ENCODE assay signal across 14 cellular contexts in genomic region chr16:66970775-66971725, GRCh38. TPM values are rescaled to one million over a fixed set of nuclear protein-coding genes. Genes with fewer than 3 reads are reported as not detected.
DNase-seq lines count a peak whose midpoint lies in the region; ATAC-seq, FAIRE-seq and TF ChIP-seq lines count a peak whose summit lies in the region.
"Had no signal": no experiment of that assay in that cellular context is flagged by ENCODE, and none has a peak within 500 bp of the region (broad histone marks: within the 10 kb centered on the region; RNA-seq: fewer than 3 reads in every experiment).

No MANE protein-coding gene starts in this region.

- in situ Hi-C loops in K562 (cut with MboI): loop anchor here (25.0 kb wide), 2 partner anchors 191 to 441 kb away; partner anchors contain the start of genes B3GNT9, FBXL8, HSF4 and NOL3

- H3K9me3 Mint-ChIP-seq in natural killer cell treated with Interleukin-12 subunit alpha and Interleukin-12 subunit beta and Interleukin-15 and Interleukin-18, amount 100 ng/mL, for 72 hours: no peaks in the 10 kb centered on the region
- no peaks in the 10 kb centered on the region for H3K9me3 Mint-ChIP-seq in natural killer cell
- no peaks in the 10 kb centered on the region for H3K9me3 Mint-ChIP-seq in stimulated activated memory B cell treated with anti-CD40 and anti-IgM and Interleukin-4, amounts not matched to agents 10 μg/mL and 1 μg/mL and 100 μg/mL, for 72 hours

- H3K27me3 Mint-ChIP-seq in natural killer cell treated with Interleukin-12 subunit alpha and Interleukin-12 subunit beta and Interleukin-15 and Interleukin-18, amount 100 ng/mL, for 72 hours: no peaks in the 10 kb centered on the region
- no peaks in the 10 kb centered on the region for H3K27me3 Mint-ChIP-seq in natural killer cell (ENCODE audit: low read depth in 2 of 2)
- H3K27me3 Mint-ChIP-seq in stimulated activated memory B cell treated with anti-CD40 and anti-IgM and Interleukin-4, amounts not matched to agents 10 μg/mL and 1 μg/mL and 100 μg/mL, for 72 hours: peaks cover 11% of the 10 kb centered on the region

- TF ChIP-seq RAD21 in K562 (CRISPR knock-in tag; conservative IDR thresholded peaks at IDR 0.05 in 1 of 2, IDR thresholded peaks at IDR 0.05 in 1 of 2): no peak

- no peaks in the 10 kb centered on the region for H3K9me3 ChIP-seq in K562 (replicated peaks; ENCODE audit: control insufficient read depth, insufficient read depth, low read depth, low read length)
- H3K9me3 ChIP-seq: esophagus muscularis mucosa, SJCRH30 had no signal

- peaks cover 3% of the 10 kb centered on the region for H3K9me1 ChIP-seq in K562 (ENCODE audit: control insufficient read depth, insufficient read depth, low read length)

- H3K4me1 ChIP-seq in K562 (replicated peaks in 1 of 2; ENCODE audit: control insufficient read depth in 2 of 2, insufficient read depth in 2 of 2, low read length in 2 of 2): peaks cover 6 to 15% of the 10 kb centered on the region in 2 experiments; a peak in 3 of 5 replicates
- H3K4me1 ChIP-seq: esophagus muscularis mucosa had no signal

- no peak for TF ChIP-seq CTCF in natural killer cell (IDR thresholded peaks at IDR 0.05)
- TF ChIP-seq CTCF in K562 (IDR thresholded peaks at IDR 0.05 in 2 of 3, conservative IDR thresholded peaks at IDR 0.05 in 1 of 3; ENCODE audit: insufficient read depth in 2 of 3, low read depth in 1 of 3, low read length in 3 of 3): no peak

- H3K9ac ChIP-seq in K562 (ENCODE audit: insufficient read depth in 1 of 2, low read depth in 2 of 2, low read length in 2 of 2): no peak overlapping the region

- H4K20me1 ChIP-seq in K562 (replicated peaks; ENCODE audit: control insufficient read depth, insufficient read depth, low read length): no peaks in the 10 kb centered on the region

- peaks cover 6 to 17% of the 10 kb centered on the region in 2 experiments; a peak in 4 of 5 replicates for H3K27me3 ChIP-seq in K562 (ENCODE audit: control insufficient read depth in 2 of 2, insufficient read depth in 2 of 2, low read length in 2 of 2)

- peaks cover 0 to 14% of the 10 kb centered on the region in 2 donors for H3K4me1 Mint-ChIP-seq in natural killer cell treated with Interleukin-12 subunit alpha and Interleukin-12 subunit beta and Interleukin-15 and Interleukin-18, amount 100 ng/mL, for 72 hours (ENCODE audit: low read depth in 2 of 2)
- no peaks in the 10 kb centered on the region for H3K4me1 Mint-ChIP-seq in natural killer cell
- no peaks in the 10 kb centered on the region for H3K4me1 Mint-ChIP-seq in stimulated activated memory B cell treated with anti-CD40 and anti-IgM and Interleukin-4, amounts not matched to agents 10 μg/mL and 1 μg/mL and 100 μg/mL, for 72 hours
- H3K4me1 Mint-ChIP-seq: B cell had no signal

- H3K36me3 Mint-ChIP-seq in natural killer cell treated with Interleukin-12 subunit alpha and Interleukin-12 subunit beta and Interleukin-15 and Interleukin-18, amount 100 ng/mL, for 72 hours: no peaks in the 10 kb centered on the region
- H3K36me3 Mint-ChIP-seq in natural killer cell: no peaks in the 10 kb centered on the region
- H3K36me3 Mint-ChIP-seq in stimulated activated memory B cell treated with anti-CD40 and anti-IgM and Interleukin-4, amounts not matched to agents 10 μg/mL and 1 μg/mL and 100 μg/mL, for 72 hours: no peaks in the 10 kb centered on the region

- CTCF ChIA-PET in K562 (lab: Yijun Ruan, JAX; ENCODE audit: low intra/inter-chr PET ratio): no interaction called here

- no peak overlapping the region for H3K4me3 Mint-ChIP-seq in natural killer cell treated with Interleukin-12 subunit alpha and Interleukin-12 subunit beta and Interleukin-15 and Interleukin-18, amount 100 ng/mL, for 72 hours
- H3K4me3 Mint-ChIP-seq in natural killer cell: no peak overlapping the region
- H3K4me3 Mint-ChIP-seq in stimulated activated memory B cell treated with anti-CD40 and anti-IgM and Interleukin-4, amounts not matched to agents 10 μg/mL and 1 μg/mL and 100 μg/mL, for 72 hours: no peak overlapping the region
- H3K4me3 Mint-ChIP-seq: B cell had no signal

- intact Hi-C loops in natural killer cell (cut with micrococcal nuclease) (no loop called here), K562 (cut with micrococcal nuclease) (loop anchor here (10.0 kb wide), 1 partner anchor 274 kb away; the partner anchor contains the start of genes FHOD1 and SLC9A5)

- BruUV-seq in K562 (replicated peaks; lab: Mats Ljungman, UMichigan): no TSS peak

- no peak overlapping the region for H2AFZ ChIP-seq in K562 (ENCODE audit: low read depth, low read length)

- no peak overlapping the region for H3K4me3 ChIP-seq in K562
- H3K4me3 ChIP-seq: esophagus muscularis mucosa, SJCRH30 had no signal

- no peak for TF ChIP-seq POLR2A in K562 (conservative IDR thresholded peaks at IDR 0.05)

- H3K79me2 ChIP-seq in K562 (ENCODE audit: control insufficient read depth, insufficient read depth, low read length): no peaks in the 10 kb centered on the region

- peak; percentile 29 for DNase-seq in natural killer cell treated with Interleukin-12 subunit alpha and Interleukin-12 subunit beta and Interleukin-15 and Interleukin-18, amount 100 ng/mL, for 72 hours (ENCODE audit: low spot score)
- no peak for DNase-seq in natural killer cell
- DNase-seq in K562 (ENCODE audit: extremely low read depth in 1 of 4, low spot score in 3 of 4): peak in 3 of 4 experiments; percentile 37 to 45 (median 44)
- DNase-seq in activated CD8-positive, alpha-beta memory T cell treated with anti-CD3 and anti-CD28 coated beads for 24 hours: no peak
- DNase-seq in dermis blood vessel endothelial cell: no peak
- DNase-seq: caudate nucleus, NCI-H1092, NCI-H510A, SJCRH30 had no signal

- no peak overlapping the region for H3K4me2 ChIP-seq in K562 (ENCODE audit: insufficient read depth, low read length)

- 9% methylated on average over 10 of the region's 10 CpGs for WGBS in K562 (ENCODE audit: insufficient coverage, low coverage, missing lambda C conversion rate)

- peak; percentile 69 for FAIRE-seq in K562 (lab: Jason Lieb, UNC)

- TF ChIP-seq EP300 in K562 (IDR thresholded peaks at IDR 0.05; ENCODE audit: low read length): no peak; the same call in 1 of the 2 replicates

- POLR2A ChIA-PET in K562 (lab: Yijun Ruan, JAX): interaction anchor here (0.8 to 1.0 kb wide), 2 partner anchors 39 to 189 kb away, joined by 3 read pairs; no protein-coding TSS in a partner anchor

- no peaks in the 10 kb centered on the region for H3K36me3 ChIP-seq in K562 (ENCODE audit: control insufficient read depth, insufficient read depth, low read length)
- H3K36me3 ChIP-seq: esophagus muscularis mucosa, SJCRH30 had no signal

- no peak overlapping the region for H3K27ac Mint-ChIP-seq in natural killer cell treated with Interleukin-12 subunit alpha and Interleukin-12 subunit beta and Interleukin-15 and Interleukin-18, amount 100 ng/mL, for 72 hours
- H3K27ac Mint-ChIP-seq in natural killer cell: no peak overlapping the region
- no peak overlapping the region for H3K27ac Mint-ChIP-seq in stimulated activated memory B cell treated with anti-CD40 and anti-IgM and Interleukin-4, amounts not matched to agents 10 μg/mL and 1 μg/mL and 100 μg/mL, for 72 hours
- H3K27ac Mint-ChIP-seq: B cell had no signal

- no peak overlapping the region for H3K27ac ChIP-seq in K562 (ENCODE audit: extremely low read depth, low read depth, low read length)
- H3K27ac ChIP-seq: esophagus muscularis mucosa, SJCRH30, VCaP had no signal

- no peak for ATAC-seq in natural killer cell treated with Interleukin-12 subunit alpha and Interleukin-12 subunit beta and Interleukin-15 and Interleukin-18, amount 100 ng/mL, for 72 hours
- ATAC-seq in natural killer cell (no peak), K562 (peak; percentile 31; the same call in 1 of the 3 replicates)
- no peak for ATAC-seq in stimulated activated memory B cell treated with anti-CD40 and anti-IgM and Interleukin-4, amounts not matched to agents 10 μg/mL and 1 μg/mL and 100 μg/mL, for 72 hours
- ATAC-seq: sciatic nerve had no signal

RNA-seq across cellular contexts. Expression of gene CES3, which starts 10.0 kb away (rescaled TPM):
- 1 to 10 TPM in 1 of 2 donors, not detected in 1; 1.6 TPM for total RNA-seq in natural killer cell treated with Interleukin-12 subunit alpha and Interleukin-12 subunit beta and Interleukin-15 and Interleukin-18, amount 100 ng/mL, for 72 hours
- total RNA-seq in natural killer cell: under 1 TPM; 0.19 to 0.95 (median 0.27) TPM
- total RNA-seq in K562 (2011; cell fraction: chromatin; rRNA removed; ENCODE audit: low replicate concordance): 3.7 and 10.0 TPM in 2 replicates
- 6.3 and 12.5 TPM in 2 replicates for total RNA-seq in K562 (2011; cell fraction: nucleolus; rRNA removed)
- 4.3 and 6.3 TPM in 2 replicates for total RNA-seq in K562 (2011; cell fraction: nucleoplasm; rRNA removed)
- 0.68 and 2.0 TPM in 2 replicates for total RNA-seq in K562 (2014; rRNA removed)
- total RNA-seq in K562 (2014; rRNA removed; fragmentation: Illumina TruSeq; extraction: Trizol): 0.61 and 0.65 TPM in 2 replicates
- 1.0 and 1.7 TPM in 2 replicates for total RNA-seq in K562 (2015; rRNA removed; fragmentation: Illumina TruSeq; extraction: Trizol)
- total RNA-seq in K562 (2021): 2.2 and 2.8 TPM in 2 replicates
- 0.60 and 4.4 TPM in 2 replicates for polyA plus RNA-seq in K562 (2011; rRNA removed)
- 0.57 and 2.3 TPM in 2 replicates for polyA plus RNA-seq in K562 (2011; cell fraction: cytosol; rRNA removed)
- polyA plus RNA-seq in K562 (2011; cell fraction: nucleus; rRNA removed): 8.2 and 24.8 TPM in 2 replicates
- polyA plus RNA-seq in K562 (2012): 1.2 and 3.3 TPM in 2 replicates
- polyA plus RNA-seq in K562 (2014; fragmentation: Illumina TruSeq; extraction: Trizol): 0.98 and 1.2 TPM in 2 replicates
- polyA plus RNA-seq in K562 (2014; fragmentation: Nextera tagmentation; extraction: Ambion mirVana): under 1 TPM; 0.06 TPM
- 1.3 and 3.1 TPM in 2 replicates for polyA plus RNA-seq in K562 (2014; rRNA removed)
- 1.1 and 2.1 TPM in 2 replicates for polyA minus RNA-seq in K562 (2011; rRNA and poly(A)+ RNA removed)
- 2.2 TPM in 1 of 2 replicates, not detected in the other for polyA minus RNA-seq in K562 (2011; cell fraction: cytosol; rRNA and poly(A)+ RNA removed)
- 3.6 and 18.4 TPM in 2 replicates for polyA minus RNA-seq in K562 (2011; cell fraction: nucleus; rRNA and poly(A)+ RNA removed)
- not detected in 2 replicates for total RNA-seq in dermis blood vessel endothelial cell

RNA-seq across cellular contexts. Expression of gene CES4A, which starts 17.3 kb away (rescaled TPM):
- 1 to 10 TPM; 6.5 to 8.2 TPM for total RNA-seq in natural killer cell treated with Interleukin-12 subunit alpha and Interleukin-12 subunit beta and Interleukin-15 and Interleukin-18, amount 100 ng/mL, for 72 hours
- total RNA-seq in natural killer cell: 1 to 10 TPM; 7.5 to 9.0 (median 8.8) TPM
- total RNA-seq in K562 (2011; cell fraction: chromatin; rRNA removed; ENCODE audit: low replicate concordance): 0.58 and 1.8 TPM in 2 replicates
- total RNA-seq in K562 (2011; cell fraction: nucleolus; rRNA removed): 0.13 and 0.83 TPM in 2 replicates
- total RNA-seq in K562 (2011; cell fraction: nucleoplasm; rRNA removed): 0.61 and 1.7 TPM in 2 replicates
- 0.09 TPM in 1 of 2 replicates, not detected in the other for total RNA-seq in K562 (2014; rRNA removed)
- not detected in 2 replicates for total RNA-seq in K562 (2014; rRNA removed; fragmentation: Illumina TruSeq; extraction: Trizol)
- total RNA-seq in K562 (2015; rRNA removed; fragmentation: Illumina TruSeq; extraction: Trizol): not detected in 2 replicates
- 0.20 TPM in 1 of 2 replicates, not detected in the other for total RNA-seq in K562 (2021)
- polyA plus RNA-seq in K562 (2011; rRNA removed): 0.04 and 0.11 TPM in 2 replicates
- 0.12 TPM in 1 of 2 replicates, not detected in the other for polyA plus RNA-seq in K562 (2011; cell fraction: cytosol; rRNA removed)
- polyA plus RNA-seq in K562 (2011; cell fraction: nucleus; rRNA removed): 0.22 and 0.54 TPM in 2 replicates
- polyA plus RNA-seq in K562 (2012): 0.03 and 0.10 TPM in 2 replicates
- polyA plus RNA-seq in K562 (2014; fragmentation: Illumina TruSeq; extraction: Trizol): not detected in 2 replicates
- under 1 TPM in 1 of 2 experiments, not detected in 1; 0.13 TPM for polyA plus RNA-seq in K562 (2014; fragmentation: Nextera tagmentation; extraction: Ambion mirVana)
- not detected in 2 replicates for polyA plus RNA-seq in K562 (2014; rRNA removed)
- not detected in 2 replicates for polyA minus RNA-seq in K562 (2011; rRNA and poly(A)+ RNA removed)
- not detected in 2 replicates for polyA minus RNA-seq in K562 (2011; cell fraction: cytosol; rRNA and poly(A)+ RNA removed)
- not detected in 2 replicates for polyA minus RNA-seq in K562 (2011; cell fraction: nucleus; rRNA and poly(A)+ RNA removed)
- total RNA-seq in dermis blood vessel endothelial cell: 1.4 and 1.7 TPM in 2 replicates
- total RNA-seq: SJCRH30 had no signal

RNA-seq across cellular contexts. Expression of gene CES2, which starts 35.7 kb away (rescaled TPM):
- 10 to 100 TPM; 27.7 to 36.7 TPM for total RNA-seq in natural killer cell treated with Interleukin-12 subunit alpha and Interleukin-12 subunit beta and Interleukin-15 and Interleukin-18, amount 100 ng/mL, for 72 hours
- total RNA-seq in natural killer cell: 10 to 100 TPM; 26.9 to 33.6 (median 33.1) TPM
- 47.2 and 114 TPM in 2 replicates for total RNA-seq in K562 (2011; cell fraction: chromatin; rRNA removed; ENCODE audit: low replicate concordance)
- 82.2 and 90.6 TPM in 2 replicates for total RNA-seq in K562 (2011; cell fraction: nucleolus; rRNA removed)
- total RNA-seq in K562 (2011; cell fraction: nucleoplasm; rRNA removed): 50.4 and 59.2 TPM in 2 replicates
- total RNA-seq in K562 (2014; rRNA removed): 35.0 and 38.1 TPM in 2 replicates
- total RNA-seq in K562 (2014; rRNA removed; fragmentation: Illumina TruSeq; extraction: Trizol): 15.2 and 16.8 TPM in 2 replicates
- 23.6 and 24.4 TPM in 2 replicates for total RNA-seq in K562 (2015; rRNA removed; fragmentation: Illumina TruSeq; extraction: Trizol)
- 33.5 and 37.9 TPM in 2 replicates for total RNA-seq in K562 (2021)
- 14.0 and 14.1 TPM in 2 replicates for polyA plus RNA-seq in K562 (2011; rRNA removed)
- polyA plus RNA-seq in K562 (2011; cell fraction: cytosol; rRNA removed): 14.0 and 32.8 TPM in 2 replicates
- polyA plus RNA-seq in K562 (2011; cell fraction: nucleus; rRNA removed): 17.8 and 25.2 TPM in 2 replicates
- 22.3 and 36.1 TPM in 2 replicates for polyA plus RNA-seq in K562 (2012)
- polyA plus RNA-seq in K562 (2014; fragmentation: Illumina TruSeq; extraction: Trizol): 24.9 and 28.4 TPM in 2 replicates
- polyA plus RNA-seq in K562 (2014; fragmentation: Nextera tagmentation; extraction: Ambion mirVana): 1 to 10 TPM; 2.2 to 2.4 TPM
- 27.7 and 28.3 TPM in 2 replicates for polyA plus RNA-seq in K562 (2014; rRNA removed)
- 11.9 and 18.9 TPM in 2 replicates for polyA minus RNA-seq in K562 (2011; rRNA and poly(A)+ RNA removed)
- 22.0 and 22.2 TPM in 2 replicates for polyA minus RNA-seq in K562 (2011; cell fraction: cytosol; rRNA and poly(A)+ RNA removed)
- 44.2 and 45.3 TPM in 2 replicates for polyA minus RNA-seq in K562 (2011; cell fraction: nucleus; rRNA and poly(A)+ RNA removed)
- total RNA-seq in dermis blood vessel endothelial cell: 14.1 and 21.2 TPM in 2 replicates

RNA-seq across cellular contexts. Expression of gene CIAO2B, which starts 36.8 kb away (rescaled TPM):
- total RNA-seq in natural killer cell treated with Interleukin-12 subunit alpha and Interleukin-12 subunit beta and Interleukin-15 and Interleukin-18, amount 100 ng/mL, for 72 hours: 100 to 1,000 TPM; 147 to 153 TPM
- 10 to 100 TPM; 57.2 to 62.8 (median 60.0) TPM for total RNA-seq in natural killer cell
- total RNA-seq in K562 (2011; cell fraction: chromatin; rRNA removed; ENCODE audit: low replicate concordance): 10.4 and 40.1 TPM in 2 replicates
- total RNA-seq in K562 (2011; cell fraction: nucleolus; rRNA removed): 65.7 and 75.7 TPM in 2 replicates
- 39.2 and 45.6 TPM in 2 replicates for total RNA-seq in K562 (2011; cell fraction: nucleoplasm; rRNA removed)
- total RNA-seq in K562 (2014; rRNA removed): 147 and 189 TPM in 2 replicates
- 57.6 and 86.8 TPM in 2 replicates for total RNA-seq in K562 (2014; rRNA removed; fragmentation: Illumina TruSeq; extraction: Trizol)
- 104 and 111 TPM in 2 replicates for total RNA-seq in K562 (2015; rRNA removed; fragmentation: Illumina TruSeq; extraction: Trizol)
- 99.4 and 104 TPM in 2 replicates for total RNA-seq in K562 (2021)
- polyA plus RNA-seq in K562 (2011; rRNA removed): 146 and 161 TPM in 2 replicates
- 295 and 471 TPM in 2 replicates for polyA plus RNA-seq in K562 (2011; cell fraction: cytosol; rRNA removed)
- 117 and 133 TPM in 2 replicates for polyA plus RNA-seq in K562 (2011; cell fraction: nucleus; rRNA removed)
- polyA plus RNA-seq in K562 (2012): 198 and 206 TPM in 2 replicates
- 113 and 154 TPM in 2 replicates for polyA plus RNA-seq in K562 (2014; fragmentation: Illumina TruSeq; extraction: Trizol)
- 100 to 1,000 TPM; 104 to 122 TPM for polyA plus RNA-seq in K562 (2014; fragmentation: Nextera tagmentation; extraction: Ambion mirVana)
- 182 and 250 TPM in 2 replicates for polyA plus RNA-seq in K562 (2014; rRNA removed)
- 67.2 and 95.6 TPM in 2 replicates for polyA minus RNA-seq in K562 (2011; rRNA and poly(A)+ RNA removed)
- polyA minus RNA-seq in K562 (2011; cell fraction: cytosol; rRNA and poly(A)+ RNA removed): 68.9 and 80.4 TPM in 2 replicates
- 16.6 and 19.4 TPM in 2 replicates for polyA minus RNA-seq in K562 (2011; cell fraction: nucleus; rRNA and poly(A)+ RNA removed)
- total RNA-seq in dermis blood vessel endothelial cell: 117 and 188 TPM in 2 replicates

RNA-seq across cellular contexts. Expression of gene RRAD, which starts 45.7 kb away (rescaled TPM):
- 10 to 100 TPM in 1 of 2 donors, 1 to 10 TPM in 1; 2.3 to 12.8 TPM for total RNA-seq in natural killer cell treated with Interleukin-12 subunit alpha and Interleukin-12 subunit beta and Interleukin-15 and Interleukin-18, amount 100 ng/mL, for 72 hours
- 1 to 10 TPM; 1.8 to 4.5 (median 2.8) TPM for total RNA-seq in natural killer cell
- total RNA-seq in K562 (2011; cell fraction: chromatin; rRNA removed; ENCODE audit: low replicate concordance): not detected in 2 replicates
- total RNA-seq in K562 (2011; cell fraction: nucleolus; rRNA removed): 0.79 and 1.2 TPM in 2 replicates
- 0.44 TPM in 1 of 2 replicates, not detected in the other for total RNA-seq in K562 (2011; cell fraction: nucleoplasm; rRNA removed)
- 0.09 and 0.12 TPM in 2 replicates for total RNA-seq in K562 (2014; rRNA removed)
- not detected in 2 replicates for total RNA-seq in K562 (2014; rRNA removed; fragmentation: Illumina TruSeq; extraction: Trizol)
- not detected in 2 replicates for total RNA-seq in K562 (2015; rRNA removed; fragmentation: Illumina TruSeq; extraction: Trizol)
- 0.13 and 0.16 TPM in 2 replicates for total RNA-seq in K562 (2021)
- 0.05 and 0.20 TPM in 2 replicates for polyA plus RNA-seq in K562 (2011; rRNA removed)
- polyA plus RNA-seq in K562 (2011; cell fraction: cytosol; rRNA removed): 0.28 and 0.65 TPM in 2 replicates
- 0.20 and 0.71 TPM in 2 replicates for polyA plus RNA-seq in K562 (2011; cell fraction: nucleus; rRNA removed)
- 0.12 and 1.1 TPM in 2 replicates for polyA plus RNA-seq in K562 (2012)
- polyA plus RNA-seq in K562 (2014; fragmentation: Illumina TruSeq; extraction: Trizol): not detected in 2 replicates
- polyA plus RNA-seq in K562 (2014; fragmentation: Nextera tagmentation; extraction: Ambion mirVana): not detected
- polyA plus RNA-seq in K562 (2014; rRNA removed): 0.12 TPM in 1 of 2 replicates, not detected in the other
- polyA minus RNA-seq in K562 (2011; rRNA and poly(A)+ RNA removed): 0.14 TPM in 1 of 2 replicates, not detected in the other
- polyA minus RNA-seq in K562 (2011; cell fraction: cytosol; rRNA and poly(A)+ RNA removed): 0.95 TPM in 1 of 2 replicates, not detected in the other
- polyA minus RNA-seq in K562 (2011; cell fraction: nucleus; rRNA and poly(A)+ RNA removed): 0.22 TPM in 1 of 2 replicates, not detected in the other
- total RNA-seq in dermis blood vessel endothelial cell: 0.84 and 1.9 TPM in 2 replicates

Comparison
In these comparisons a context has a peak if more than half of its experiments do, and no peak if none do; other contexts are left out.
1. DNase-seq: peak in natural killer cell treated with Interleukin-12 subunit alpha and Interleukin-12 subunit beta and Interleukin-15 and Interleukin-18, amount 100 ng/mL, for 72 hours (single experiment) and K562 (3 of 4); none in natural killer cell (single experiment), activated CD8-positive, alpha-beta memory T cell treated with anti-CD3 and anti-CD28 coated beads for 24 hours (single experiment) and dermis blood vessel endothelial cell (single experiment).